In genomic region chr13:34698953-34699352, GRCh38 we compare ENCODE assay signal across 1 cellular context.
TF ChIP-seq lines count a peak whose summit lies in the region.

No MANE protein-coding gene starts in this region.

TF ChIP-seq in WTC11, 78 proteins besides CTCF, POLR2A, EP300 and RAD21 (continued from another document):
- TF ChIP-seq CBFB (CRISPR knock-in tag; IDR thresholded peaks at IDR 0.05; ENCODE audit: low read depth) (no peak), USF1 (CRISPR knock-in tag; IDR thresholded peaks at IDR 0.05) (no peak), FOXK1 (CRISPR knock-in tag; IDR thresholded peaks at IDR 0.05) (no peak), MLX (CRISPR knock-in tag; IDR thresholded peaks at IDR 0.05) (no peak), JAZF1 (CRISPR knock-in tag; IDR thresholded peaks at IDR 0.05) (no peak), NFYB (CRISPR knock-in tag; conservative IDR thresholded peaks at IDR 0.05; ENCODE audit: low read depth) (no peak), NR3C1 (CRISPR knock-in tag; conservative IDR thresholded peaks at IDR 0.05; ENCODE audit: low read depth) (no peak), ZNF281 (CRISPR knock-in tag; IDR thresholded peaks at IDR 0.05) (no peak), TEAD1 (CRISPR knock-in tag; IDR thresholded peaks at IDR 0.05) (no peak), ZNF416 (CRISPR knock-in tag; IDR thresholded peaks at IDR 0.05) (no peak)
